In the genomic region with DNA sequence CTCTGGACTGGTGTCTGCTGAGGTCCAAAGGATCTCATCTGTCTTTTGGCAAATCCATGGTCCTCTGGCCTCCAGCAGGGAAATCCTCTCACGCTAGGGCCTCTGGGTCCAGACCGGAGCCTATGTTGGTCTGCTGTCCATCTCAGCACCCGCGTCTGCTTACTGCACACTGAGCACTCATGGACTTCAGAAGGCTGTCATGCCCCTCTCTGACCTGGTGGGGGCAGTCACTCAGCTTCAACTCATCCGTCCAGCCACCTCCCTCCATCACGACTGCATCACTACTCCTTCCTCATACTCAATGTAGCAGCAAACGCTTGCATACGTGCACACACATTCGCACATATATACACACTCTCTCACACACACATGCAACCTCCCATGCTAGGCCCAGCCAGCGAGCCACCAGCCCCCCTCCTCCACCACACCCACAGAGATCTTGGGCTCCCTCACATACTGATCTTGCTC, we compare ENCODE assay signal across 8 cellular contexts. TPM values are rescaled to one million over a fixed set of nuclear protein-coding genes. Genes with fewer than 3 reads are reported as not detected.
A peak's percentile ranks its signal among the peaks of the same experiment; 100 is the strongest.
DNase-seq lines count a peak whose midpoint lies in the region; ATAC-seq and TF ChIP-seq lines count a peak whose summit lies in the region.

No MANE protein-coding gene starts in this region.

- H3K9me3 Mint-ChIP-seq in CD8-positive, alpha-beta T cell, result no peaks in the 10 kb centered on the region

- no peaks in the 10 kb centered on the region for H3K36me3 Mint-ChIP-seq in CD8-positive, alpha-beta T cell

- no peak overlapping the region for H3K27ac ChIP-seq in CD8-positive, alpha-beta T cell (ENCODE audit: low read depth, low read length)
- no peak overlapping the region for H3K27ac ChIP-seq in ascending aorta
- H3K27ac ChIP-seq in mesenchymal stem cell (ENCODE audit: low read length, poor library complexity, severe bottlenecking), result no peak overlapping the region

- H3K4me1 Mint-ChIP-seq in CD8-positive, alpha-beta T cell (ENCODE audit: low read depth), result no peaks in the 10 kb centered on the region

- no peak overlapping the region for H3K4me3 Mint-ChIP-seq in CD8-positive, alpha-beta T cell

- H2BK15ac ChIP-seq in mesenchymal stem cell (ENCODE audit: low read depth, poor library complexity, severe bottlenecking), result no peak overlapping the region

- TF ChIP-seq CTCF in CD8-positive, alpha-beta T cell (IDR thresholded peaks at IDR 0.05), result peak; percentile 30
- TF ChIP-seq CTCF in ascending aorta (IDR thresholded peaks at IDR 0.05), result peak in 2 of 3 experiments; percentile 7 to 15

- H3K23ac ChIP-seq in mesenchymal stem cell (ENCODE audit: low read length in 2 of 2), result no peak overlapping the region

- H3K14ac ChIP-seq in mesenchymal stem cell (ENCODE audit: low read length in 2 of 2), result no peak overlapping the region

- no peaks in the 10 kb centered on the region for H3K27me3 Mint-ChIP-seq in CD8-positive, alpha-beta T cell (ENCODE audit: low read depth)

- H2AK5ac ChIP-seq in mesenchymal stem cell (ENCODE audit: low read length, severe bottlenecking), result no peak overlapping the region

- H3K4me2 ChIP-seq in mesenchymal stem cell (ENCODE audit: low read length, poor library complexity, severe bottlenecking), result no peak overlapping the region

- no peaks in the 10 kb centered on the region for H3K36me3 ChIP-seq in CD8-positive, alpha-beta T cell (ENCODE audit: insufficient read depth, low read length)
- H3K36me3 ChIP-seq in ascending aorta (no peaks in the 10 kb centered on the region), mesenchymal stem cell (ENCODE audit: control insufficient read depth in 1 of 2, insufficient read depth in 2 of 2, low read depth in 1 of 2, low read length in 2 of 2) (no peaks in the 10 kb centered on the region)

- intact Hi-C loops in CD8-positive, alpha-beta T cell (cut with DNase I, micrococcal nuclease), result no loop called here
- intact Hi-C loops in ascending aorta (cut with DNase I), result no loop called here

- POLR2A ChIA-PET in CD8-positive, alpha-beta T cell (lab: Charles Lee), result no interaction called here

- peak; percentile 67 for ATAC-seq in CD8-positive, alpha-beta T cell
- ATAC-seq in GM18909 (IDR thresholded peaks at IDR 0.05; ENCODE audit: poor library complexity, unreplicated experiment), result peak; percentile 97
- peak; percentile 88 for ATAC-seq in HG03039 (IDR thresholded peaks at IDR 0.05; ENCODE audit: unreplicated experiment)

- H3K9me3 ChIP-seq in CD8-positive, alpha-beta T cell (ENCODE audit: low read length), result no peaks in the 10 kb centered on the region
- no peaks in the 10 kb centered on the region for H3K9me3 ChIP-seq in ascending aorta
- H3K9me3 ChIP-seq in mesenchymal stem cell (ENCODE audit: control insufficient read depth, low read length), result no peaks in the 10 kb centered on the region

- no peak overlapping the region for H2BK5ac ChIP-seq in mesenchymal stem cell (ENCODE audit: low read depth, low read length, poor library complexity, severe bottlenecking)

- H3K4me1 ChIP-seq in CD8-positive, alpha-beta T cell (ENCODE audit: insufficient read depth, low read length), result no peaks in the 10 kb centered on the region
- H3K4me1 ChIP-seq in ascending aorta, result no peaks in the 10 kb centered on the region
- H3K4me1 ChIP-seq in mesenchymal stem cell (ENCODE audit: control insufficient read depth, insufficient read depth, low read depth, low read length), result no peaks in the 10 kb centered on the region

- no peak overlapping the region for H3K18ac ChIP-seq in mesenchymal stem cell (ENCODE audit: low read depth in 1 of 2, low read length in 2 of 2)

- H3K27ac Mint-ChIP-seq in CD8-positive, alpha-beta T cell, result no peak overlapping the region

- 71% methylated on average over 10 of the region's 10 CpGs for WGBS in mesenchymal stem cell

- H3K79me1 ChIP-seq in mesenchymal stem cell (replicated peaks; ENCODE audit: low read length, poor library complexity, severe bottlenecking), result no peaks in the 10 kb centered on the region

- no peak overlapping the region for H3K9ac ChIP-seq in mesenchymal stem cell (ENCODE audit: low read length)

- H4K8ac ChIP-seq in mesenchymal stem cell (ENCODE audit: low read length), result no peak overlapping the region

- H3K4ac ChIP-seq in mesenchymal stem cell (ENCODE audit: low read depth in 1 of 2, low read length in 2 of 2), result no peak overlapping the region

- H4K91ac ChIP-seq in mesenchymal stem cell (ENCODE audit: low read length), result no peak overlapping the region

- no peak overlapping the region for H3K4me3 ChIP-seq in CD8-positive, alpha-beta T cell (ENCODE audit: low read depth, low read length)
- no peak overlapping the region for H3K4me3 ChIP-seq in ascending aorta
- H3K4me3 ChIP-seq in mesenchymal stem cell (ENCODE audit: insufficient read depth in 1 of 2, low read depth in 1 of 2, low read length in 2 of 2), result no peak overlapping the region

- CTCF ChIA-PET in CD8-positive, alpha-beta T cell (lab: Charles Lee), result interaction anchor here (0.9 to 1.3 kb wide), 2 partner anchors 9 to 13 kb away, joined by 3 to 4 read pairs; no protein-coding TSS in a partner anchor

- no peak overlapping the region for H2BK120ac ChIP-seq in mesenchymal stem cell (ENCODE audit: low read depth, low read length)

- H3K27me3 ChIP-seq in CD8-positive, alpha-beta T cell (ENCODE audit: insufficient read depth, low read length), result no peaks in the 10 kb centered on the region
- H3K27me3 ChIP-seq in ascending aorta (no peaks in the 10 kb centered on the region), mesenchymal stem cell (ENCODE audit: control insufficient read depth in 1 of 2, insufficient read depth in 1 of 2, low read length in 2 of 2) (peaks cover 45 to 50% of the 10 kb centered on the region in 2 experiments)

- no peak overlapping the region for H2AFZ ChIP-seq in mesenchymal stem cell (ENCODE audit: low read depth, low read length)

- peak in 3 of 7 experiments; percentile 19 to 39 (median 28) for DNase-seq in CD8-positive, alpha-beta T cell
- DNase-seq in OCI-M1 (lab: John Stamatoyannopoulos, UW), result peak; percentile 82
- no peak for DNase-seq in ascending aorta (ENCODE audit: low spot score in 2 of 2)
- DNase-seq in mesenchymal stem cell, result peak; percentile 22
- no peak for DNase-seq in NCI-H510A (lab: John Stamatoyannopoulos, UW)
- no peak for DNase-seq in putamen (ENCODE audit: low spot score)

- no peak overlapping the region for H2BK12ac ChIP-seq in mesenchymal stem cell (ENCODE audit: low read length in 2 of 2)

RNA-seq across cellular contexts. Expression of a gene that starts 33.3 kb away (rescaled TPM):
- total RNA-seq in CD8-positive, alpha-beta T cell, result under 1 TPM; 0.43 to 0.64 TPM
- 0.32 TPM for total RNA-seq in ascending aorta
- polyA plus RNA-seq in mesenchymal stem cell (2013, experiment 1 of 2), result 0.14 TPM
- 0.11 TPM for polyA plus RNA-seq in mesenchymal stem cell (2013, experiment 2 of 2)

Comparison
In these comparisons a context has a peak if more than half of its experiments do, and no peak if none do; other contexts are left out.
1. DNase-seq: peak in OCI-M1 (single experiment) and mesenchymal stem cell (single experiment); none in ascending aorta (0 of 2), NCI-H510A (single experiment) and putamen (single experiment).
2. Peak in every context shown above with its lines, with median percentiles within 50 percentile points of each other: ATAC-seq.